ENCODE assay signal across 12 cellular contexts in the genomic region with DNA sequence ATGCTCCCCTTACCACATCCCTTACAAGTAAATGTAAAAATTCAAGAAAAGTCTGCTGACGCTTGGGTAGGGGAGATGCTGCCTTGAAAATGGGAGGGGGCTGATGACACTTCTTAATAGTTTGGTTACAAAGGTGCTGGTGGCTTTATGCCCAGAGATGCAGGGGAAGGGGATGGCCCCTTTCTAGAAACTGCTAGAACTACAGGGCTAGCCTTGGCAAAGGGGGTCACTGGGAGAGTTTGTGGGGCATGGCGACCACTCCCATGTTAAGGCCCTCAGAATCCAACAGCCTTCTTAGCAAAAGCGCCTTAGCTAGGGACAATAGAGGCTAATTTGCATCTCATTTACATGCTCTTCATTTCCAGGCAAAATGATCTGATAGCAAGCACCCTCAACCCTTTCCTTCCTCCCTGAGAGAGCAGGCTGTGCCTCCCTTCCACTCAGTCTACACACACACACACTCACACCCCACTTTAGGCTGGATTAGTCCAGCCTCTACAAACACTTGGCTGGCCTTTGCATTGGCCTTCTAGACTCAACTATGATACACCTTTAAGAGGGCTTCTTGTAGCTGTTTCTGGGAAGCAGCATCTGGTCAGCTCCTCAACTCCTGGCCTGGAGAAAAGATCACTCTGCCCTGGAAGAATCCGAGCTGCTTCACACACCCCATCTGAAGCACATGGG. TPM values are rescaled to one million over a fixed set of nuclear protein-coding genes. Genes with fewer than 3 reads are reported as not detected.
A peak's percentile ranks its signal among the peaks of the same experiment; 100 is the strongest.
DNase-seq lines count a peak whose midpoint lies in the region; ATAC-seq and TF ChIP-seq lines count a peak whose summit lies in the region.
"Had no signal": no experiment of that assay in that cellular context is flagged by ENCODE, and none has a peak within 500 bp of the region (broad histone marks: within the 10 kb centered on the region; RNA-seq: fewer than 3 reads in every experiment).

No MANE protein-coding gene starts in this region.

- peak overlapping the region; percentile 87 for H3K4me3 Mint-ChIP-seq in nephron progenitor cell

- peaks cover 0 to 32% (median 6%) of the 10 kb centered on the region in 9 donors for H3K36me3 ChIP-seq in heart right ventricle
- H3K36me3 ChIP-seq in esophagus squamous epithelium = no peaks in the 10 kb centered on the region
- no peaks in the 10 kb centered on the region for H3K36me3 ChIP-seq in right lobe of liver
- H3K36me3 ChIP-seq: neutrophil had no signal

- 48 to 50% methylated on average over 4 of the region's 4 CpGs for whole genome bisulfite sequencing in heart right ventricle, 2 donors
- WGBS in esophagus squamous epithelium, 2 donors = 83 to 90% methylated on average over 3 of the region's 4 CpGs
- WGBS in right lobe of liver (ENCODE audit: insufficient coverage, low coverage, low lambda C conversion rate, missing lambda C conversion rate) = 83% methylated on average over 1 of the region's 4 CpGs

- no peaks in the 10 kb centered on the region for H3K9me3 Mint-ChIP-seq in nephron progenitor cell
- H3K9me3 Mint-ChIP-seq: activated T-cell treated with anti-CD3 and anti-CD28 coated beads, Interleukin-2, amount 50 U/mL, for 72 hours had no signal

- intact Hi-C loops in heart right ventricle (cut with DNase I) (loop anchor here in 2 of 10 donors (5.0 kb wide), 3 partner anchors 72 to 122 kb away; partner anchors contain the start of gene GABPB2 (in 1 of the 2)), Right ventricle myocardium inferior (cut with DNase I) (loop anchor here (5.0 to 10.0 kb wide), 2 partner anchors 122 to 270 kb away; partner anchors contain the start of gene ARNT), esophagus squamous epithelium (cut with DNase I) (no loop called here), right lobe of liver (cut with DNase I) (no loop called here)

- peaks cover 21 to 63% (median 46%) of the 10 kb centered on the region in 9 donors for H3K4me1 ChIP-seq in heart right ventricle
- H3K4me1 ChIP-seq in esophagus squamous epithelium = peaks cover 16 to 48% (median 21%) of the 10 kb centered on the region in 3 donors
- H3K4me1 ChIP-seq in right lobe of liver = peaks cover 0 to 17% (median 5%) of the 10 kb centered on the region in 4 donors

- no peak for DNase-seq in heart right ventricle
- DNase-seq in Right ventricle myocardium inferior (ENCODE audit: missing footprints) = no peak
- no peak for DNase-seq in esophagus squamous epithelium (lab: John Stamatoyannopoulos, UW)
- DNase-seq in nephron progenitor cell = no peak
- no peak for DNase-seq in NCI-H1092 treated with DMSO at 0.1 percent for 48 hours (lab: John Stamatoyannopoulos, UW)
- no peak for DNase-seq in right lobe of liver
- DNase-seq in DMS 273 treated with DMSO at 0.1 percent for 48 hours (lab: John Stamatoyannopoulos, UW) = no peak
- DNase-seq in CD1c-positive myeloid dendritic cell (ENCODE audit: extremely low spot score) = no peak
- DNase-seq: activated T-cell treated with anti-CD3 and anti-CD28 coated beads, Interleukin-2, amount 50 U/mL, for 72 hours; AML-193; NCI-H1417 treated with DMSO at 0.1 percent for 48 hours had no signal

- peaks cover 0 to 15% (median 0%) of the 10 kb centered on the region in 7 donors for H3K27me3 ChIP-seq in heart right ventricle
- H3K27me3 ChIP-seq in esophagus squamous epithelium = peaks cover 0 to 7% (median 0%) of the 10 kb centered on the region in 4 donors
- no peaks in the 10 kb centered on the region for H3K27me3 ChIP-seq in right lobe of liver

- no peak overlapping the region for H3K27ac Mint-ChIP-seq in nephron progenitor cell
- H3K27ac Mint-ChIP-seq: activated T-cell treated with anti-CD3 and anti-CD28 coated beads, Interleukin-2, amount 50 U/mL, for 72 hours had no signal

- peaks cover 50% of the 10 kb centered on the region for H3K4me1 Mint-ChIP-seq in nephron progenitor cell

- TF ChIP-seq CTCF in heart right ventricle (IDR thresholded peaks at IDR 0.05) = no peak
- TF ChIP-seq CTCF in esophagus squamous epithelium (IDR thresholded peaks at IDR 0.05) = no peak
- no peak for TF ChIP-seq CTCF in nephron progenitor cell (IDR thresholded peaks at IDR 0.05)
- no peak for TF ChIP-seq CTCF in right lobe of liver (IDR thresholded peaks at IDR 0.05)

- TF ChIP-seq POLR2A in esophagus squamous epithelium (IDR thresholded peaks at IDR 0.05) = no peak
- no peak for TF ChIP-seq POLR2A in right lobe of liver (IDR thresholded peaks at IDR 0.05)

- peaks cover 9% of the 10 kb centered on the region for H3K36me3 Mint-ChIP-seq in nephron progenitor cell (ENCODE audit: low read depth)

- H3K27ac ChIP-seq in heart right ventricle (peak overlapping the region; percentile 82 to 96 (median 89)), esophagus squamous epithelium (peak overlapping the region in 3 of 4 donors; percentile 87 to 89 (median 88)), right lobe of liver (no peak overlapping the region)
- H3K27ac ChIP-seq: neutrophil had no signal

- H3K27me3 Mint-ChIP-seq in nephron progenitor cell (ENCODE audit: low read depth, poor library complexity) = peaks cover 16% of the 10 kb centered on the region

- H3K9me3 ChIP-seq in heart right ventricle (no peaks in the 10 kb centered on the region), esophagus squamous epithelium (no peaks in the 10 kb centered on the region), right lobe of liver (no peaks in the 10 kb centered on the region)
- H3K9me3 ChIP-seq: neutrophil had no signal

- H3K4me3 ChIP-seq in heart right ventricle = peak overlapping the region in 9 of 10 donors; percentile 85 to 100 (median 96)
- peak overlapping the region in 3 of 4 donors; percentile 87 to 88 (median 87) for H3K4me3 ChIP-seq in esophagus squamous epithelium
- no peak overlapping the region for H3K4me3 ChIP-seq in right lobe of liver

- ATAC-seq in heart right ventricle (peak; percentile 1 to 18 (median 6)), Right ventricle myocardium inferior (no peak), right lobe of liver (no peak)
- ATAC-seq: activated T-cell treated with anti-CD3 and anti-CD28 coated beads, Interleukin-2, amount 50 U/mL, for 72 hours had no signal

RNA-seq across cellular contexts. Expression of gene SEMA6C, which starts 1.8 kb away (rescaled TPM):
- 10 to 100 TPM; 23.2 to 68.1 (median 54.9) TPM for total RNA-seq in heart right ventricle
- polyA plus RNA-seq in heart right ventricle = 100 to 1,000 TPM in 1 of 2 donors, 10 to 100 TPM in 1; 15.7 to 141 TPM
- 57.6 TPM for total RNA-seq in Right ventricle myocardium inferior
- total RNA-seq in esophagus squamous epithelium = 1 to 10 TPM in 3 of 4 donors, under 1 TPM in 1; 0.91 to 3.8 (median 2.0) TPM
- 1 to 10 TPM in 5 of 6 experiments, under 1 TPM in 1; 0.87 to 8.3 (median 4.1) TPM for total RNA-seq in right lobe of liver

RNA-seq across cellular contexts. Expression of gene TNFAIP8L2, which starts 11.8 kb away (rescaled TPM):
- total RNA-seq in heart right ventricle (1 to 10 TPM in 4 of 10 donors, under 1 TPM in 5, not detected in 1; 0.35 to 5.8 (median 0.71) TPM), Right ventricle myocardium inferior (2.6 TPM), esophagus squamous epithelium (1 to 10 TPM in 2 of 4 donors, not detected in 2; 2.3 to 5.7 TPM), right lobe of liver (1 to 10 TPM; 1.1 to 4.2 (median 2.2) TPM)
- polyA plus RNA-seq in heart right ventricle = 1 to 10 TPM; 2.4 to 4.0 TPM

RNA-seq across cellular contexts. Expression of gene LYSMD1, which starts 21.1 kb away (rescaled TPM):
- 10 to 100 TPM; 11.4 to 16.5 (median 13.3) TPM for total RNA-seq in heart right ventricle
- 1 to 10 TPM; 5.7 to 8.5 TPM for polyA plus RNA-seq in heart right ventricle
- total RNA-seq in Right ventricle myocardium inferior = 12.3 TPM
- total RNA-seq in esophagus squamous epithelium = 1 to 10 TPM; 4.6 to 8.8 (median 5.9) TPM
- 1 to 10 TPM; 2.7 to 6.4 (median 4.5) TPM for total RNA-seq in right lobe of liver

RNA-seq across cellular contexts. Expression of gene SCNM1, which starts 21.3 kb away (rescaled TPM):
- total RNA-seq in heart right ventricle (10 to 100 TPM; 12.9 to 26.6 (median 18.3) TPM), Right ventricle myocardium inferior (16.6 TPM), esophagus squamous epithelium (10 to 100 TPM; 15.2 to 29.8 (median 18.5) TPM), right lobe of liver (10 to 100 TPM in 2 of 6 experiments, 1 to 10 TPM in 4; 7.5 to 13.2 (median 8.5) TPM)
- polyA plus RNA-seq in heart right ventricle = 10 to 100 TPM; 52.3 to 57.6 TPM

RNA-seq across cellular contexts. Expression of gene TMOD4, which starts 31.2 kb away (rescaled TPM):
- total RNA-seq in heart right ventricle (under 1 TPM in 2 of 10 donors, not detected in 8; 0.46 to 0.74 TPM), Right ventricle myocardium inferior (not detected), esophagus squamous epithelium (not detected), right lobe of liver (not detected)
- under 1 TPM; 0.06 to 0.88 TPM for polyA plus RNA-seq in heart right ventricle

Comparison
In these comparisons a context has a peak if more than half of its experiments do, and no peak if none do; other contexts are left out.
1. ATAC-seq: peak in heart right ventricle (8 of 8); none in Right ventricle myocardium inferior (single experiment) and right lobe of liver (0 of 4).
2. H3K27ac ChIP-seq: peak in heart right ventricle (10 of 10) and esophagus squamous epithelium (3 of 4); none in right lobe of liver (0 of 3).
3. H3K4me3 ChIP-seq: peak in heart right ventricle (9 of 10) and esophagus squamous epithelium (3 of 4); none in right lobe of liver (0 of 3).